8 cellular contexts compared by ENCODE assay signal in the genomic region with DNA sequence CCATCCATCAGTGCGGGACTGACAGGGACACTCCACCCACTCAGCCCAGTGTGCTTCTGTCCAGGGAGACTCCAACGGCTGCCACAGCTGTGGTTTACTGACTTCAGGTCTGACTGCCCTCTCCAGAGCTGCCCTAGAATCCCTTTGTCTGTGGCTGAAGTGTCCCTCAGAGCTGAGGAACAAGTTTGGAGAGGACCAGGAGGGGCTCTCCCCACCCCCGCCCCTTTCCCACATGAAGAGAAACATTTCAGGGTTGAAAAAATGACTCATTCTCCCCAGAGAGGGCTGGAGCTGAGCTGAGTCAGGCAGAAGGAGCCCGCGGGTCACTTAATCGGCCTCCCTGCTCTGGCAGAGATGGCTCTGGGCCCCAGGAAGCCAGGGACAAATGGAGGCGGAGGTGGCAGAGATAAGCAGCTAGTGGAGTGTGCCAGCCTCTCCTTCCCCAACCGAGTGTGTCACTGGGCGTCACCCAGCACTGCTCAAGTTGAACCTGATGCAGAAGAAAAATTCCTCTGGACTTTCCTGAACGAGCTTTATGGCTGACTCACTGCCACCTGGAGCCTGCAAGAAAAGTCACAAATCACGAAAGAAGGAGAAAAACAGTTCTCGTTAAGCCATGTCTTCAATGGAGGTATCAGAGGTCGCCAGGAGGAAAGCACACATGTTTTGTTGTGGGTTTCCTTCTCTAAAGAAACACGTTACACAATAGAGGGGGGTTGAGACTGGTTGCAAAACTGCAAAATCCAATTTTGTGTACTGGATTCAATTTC. TPM values are rescaled to one million over a fixed set of nuclear protein-coding genes. Genes with fewer than 3 reads are reported as not detected.
A peak's percentile ranks its signal among the peaks of the same experiment; 100 is the strongest.
DNase-seq lines count a peak whose midpoint lies in the region; ATAC-seq and TF ChIP-seq lines count a peak whose summit lies in the region.

No MANE protein-coding gene starts in this region.

- no peak for ATAC-seq in GM19324 (IDR thresholded peaks at IDR 0.05; ENCODE audit: low FRiP score, unreplicated experiment)

- intact Hi-C loops in Calu3 (cut with micrococcal nuclease; ENCODE audit: unreplicated experiment) = no loop called here

- peaks cover 19% of the 10 kb centered on the region for H3K36me3 Mint-ChIP-seq in Calu3 (ENCODE audit: insufficient read depth, unreplicated experiment)

- BruUV-seq in Calu3 (replicated peaks; lab: Mats Ljungman, UMichigan) = no TSS peak

- TF ChIP-seq CTCF in Calu3 (IDR thresholded peaks at IDR 0.05; ENCODE audit: unreplicated experiment) = no peak

- peak; percentile 84 for DNase-seq in Calu3
- DNase-seq in Kasumi-1 (lab: John Stamatoyannopoulos, UW) = peak; percentile 47 to 52
- peak; percentile 88 for DNase-seq in activated CD4-positive, alpha-beta T cell treated with anti-CD3 and anti-CD28 coated beads for 48 hours
- DNase-seq in dedifferentiated amniotic fluid mesenchymal stem cell (ENCODE audit: extremely low spot score) = peak; percentile 84
- peak; percentile 87 for DNase-seq in mucosa of gallbladder (ENCODE audit: low spot score)
- DNase-seq in stimulated activated CD8-positive, alpha-beta memory T cell treated with anti-CD3 and anti-CD28 coated beads, Interleukin-4, amount 100 ng/mL, for 24 hours (ENCODE audit: low read depth) = peak; percentile 71
- DNase-seq in NCI-H146 treated with DMSO at 0.1 percent for 48 hours (lab: John Stamatoyannopoulos, UW; ENCODE audit: unreplicated experiment) = no peak

- H3K27ac Mint-ChIP-seq in Calu3 (ENCODE audit: unreplicated experiment) = peak overlapping the region; percentile 93

- H3K4me1 Mint-ChIP-seq in Calu3 (ENCODE audit: low read depth, unreplicated experiment) = peaks cover 55% of the 10 kb centered on the region

- no peaks in the 10 kb centered on the region for H3K9me3 Mint-ChIP-seq in Calu3 (ENCODE audit: low read depth, unreplicated experiment)

- CTCF ChIA-PET in Calu3 (lab: Charles Lee) = interaction anchor here (1.1 to 1.9 kb wide), 12 partner anchors 9 to 69 kb away, joined by 4 to 8 read pairs (median 6); no protein-coding TSS in a partner anchor

- no peaks in the 10 kb centered on the region for H3K27me3 Mint-ChIP-seq in Calu3 (ENCODE audit: unreplicated experiment)

- H3K4me3 Mint-ChIP-seq in Calu3 (ENCODE audit: low read depth, unreplicated experiment) = peak overlapping the region; percentile 46

RNA-seq across cellular contexts. Expression of gene ECE1, which starts 34.3 kb away (rescaled TPM):
- total RNA-seq in Calu3 (2022) (83.0 and 101 TPM in 2 replicates), mucosa of gallbladder (140 TPM)
